In the genomic region with DNA sequence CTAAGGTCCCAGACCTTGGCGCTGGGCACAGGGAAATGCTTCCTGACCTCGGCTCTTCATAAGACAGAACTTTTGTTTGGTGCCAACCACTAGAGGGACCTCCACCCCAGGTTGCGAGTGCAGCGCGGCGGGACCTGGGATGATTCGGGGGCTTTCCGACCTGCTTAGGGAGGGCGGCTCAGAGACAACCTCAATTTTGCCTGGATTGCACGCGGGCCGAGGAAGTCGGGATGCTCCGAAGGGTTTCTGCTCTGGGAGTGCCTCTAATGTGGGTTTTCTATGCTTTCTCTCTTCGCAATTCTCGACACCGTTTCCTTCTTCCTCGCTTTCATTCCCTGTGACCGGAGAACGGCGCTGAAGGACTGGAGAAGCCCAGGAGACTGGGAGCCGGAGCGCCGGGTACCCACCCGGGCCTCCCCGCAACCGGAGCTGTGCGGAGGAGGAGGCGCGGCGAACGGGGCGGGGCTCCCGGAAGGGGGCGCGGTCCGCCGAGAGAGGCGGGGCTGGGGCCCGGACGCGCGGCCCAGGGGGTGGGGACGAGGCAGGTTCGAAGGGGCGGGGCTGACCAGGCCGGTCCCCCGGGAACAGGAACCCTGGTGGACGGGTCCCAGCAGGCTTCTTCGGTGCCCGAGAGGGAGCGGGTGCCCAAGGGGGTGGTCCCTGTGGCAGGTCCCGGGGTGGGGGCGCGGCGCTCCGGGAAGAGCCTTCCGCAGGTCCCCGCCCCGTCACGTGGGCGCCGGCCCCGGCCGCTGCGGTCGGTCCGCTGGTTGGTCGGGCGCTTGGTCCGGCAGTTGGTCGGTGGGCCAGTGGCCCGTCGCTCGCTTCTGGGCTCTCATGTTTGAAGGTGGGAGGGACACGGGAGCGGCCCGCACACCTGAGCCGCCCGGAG, we compare ENCODE assay signal across 1 cellular context.
TF ChIP-seq lines count a peak whose summit lies in the region.

A gene (plus strand): TSS at position 790 of the 889 bp plus-strand sequence. CDS start 35,477 bp downstream, outside the sequence.

TF ChIP-seq in K562, 482 proteins besides CTCF, POLR2A, EP300 and RAD21 (continued from another document and continues in another):
- TF ChIP-seq, protein P1, sequence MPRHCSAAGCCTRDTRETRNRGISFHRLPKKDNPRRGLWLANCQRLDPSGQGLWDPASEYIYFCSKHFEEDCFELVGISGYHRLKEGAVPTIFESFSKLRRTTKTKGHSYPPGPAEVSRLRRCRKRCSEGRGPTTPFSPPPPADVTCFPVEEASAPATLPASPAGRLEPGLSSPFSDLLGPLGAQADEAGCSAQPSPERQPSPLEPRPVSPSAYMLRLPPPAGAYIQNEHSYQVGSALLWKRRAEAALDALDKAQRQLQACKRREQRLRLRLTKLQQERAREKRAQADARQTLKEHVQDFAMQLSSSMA (CRISPR knock-in tag; IDR thresholded peaks at IDR 0.05): 0 out of 2 replicates have a peak, but pooled peaks have one; percentile 27
- TF ChIP-seq HDAC8 (tag; IDR thresholded peaks at IDR 0.05) (no peak), RFX1 (IDR thresholded peaks at IDR 0.05) (no peak), ADNP (tag; IDR thresholded peaks at IDR 0.05) (no peak), NR3C1 (CRISPR knock-in tag; IDR thresholded peaks at IDR 0.05) (no peak), POLR3A (IDR thresholded peaks at IDR 0.05; ENCODE audit: borderline replicate concordance, extremely low read depth, insufficient read depth, insufficient read length) (no peak), KDM1A (IDR thresholded peaks at IDR 0.05) (no peak), SMARCA4 (IDR thresholded peaks at IDR 0.05) (peak; percentile 27; the same call in 1 of the 2 replicates), NELFE (IDR thresholded peaks at IDR 0.05; ENCODE audit: insufficient read depth, insufficient read length) (no peak), CBX2 (IDR thresholded peaks at IDR 0.05; ENCODE audit: insufficient read depth, low read length, poor library complexity, severe bottlenecking) (no peak), ZNF780A (CRISPR knock-in tag; IDR thresholded peaks at IDR 0.05) (no peak)
- TF ChIP-seq, protein P2, sequence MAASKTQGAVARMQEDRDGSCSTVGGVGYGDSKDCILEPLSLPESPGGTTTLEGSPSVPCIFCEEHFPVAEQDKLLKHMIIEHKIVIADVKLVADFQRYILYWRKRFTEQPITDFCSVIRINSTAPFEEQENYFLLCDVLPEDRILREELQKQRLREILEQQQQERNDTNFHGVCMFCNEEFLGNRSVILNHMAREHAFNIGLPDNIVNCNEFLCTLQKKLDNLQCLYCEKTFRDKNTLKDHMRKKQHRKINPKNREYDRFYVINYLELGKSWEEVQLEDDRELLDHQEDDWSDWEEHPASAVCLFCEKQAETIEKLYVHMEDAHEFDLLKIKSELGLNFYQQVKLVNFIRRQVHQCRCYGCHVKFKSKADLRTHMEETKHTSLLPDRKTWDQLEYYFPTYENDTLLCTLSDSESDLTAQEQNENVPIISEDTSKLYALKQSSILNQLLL (CRISPR knock-in tag; IDR thresholded peaks at IDR 0.05; ENCODE audit: borderline replicate concordance): no peak
- TF ChIP-seq, protein P3, sequence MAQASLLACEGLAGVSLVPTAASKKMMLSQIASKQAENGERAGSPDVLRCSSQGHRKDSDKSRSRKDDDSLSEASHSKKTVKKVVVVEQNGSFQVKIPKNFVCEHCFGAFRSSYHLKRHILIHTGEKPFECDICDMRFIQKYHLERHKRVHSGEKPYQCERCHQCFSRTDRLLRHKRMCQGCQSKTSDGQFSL (CRISPR knock-in tag; IDR thresholded peaks at IDR 0.05): no peak
- TF ChIP-seq, protein P3 (tag; IDR thresholded peaks at IDR 0.05): no peak
- TF ChIP-seq, protein P4, sequence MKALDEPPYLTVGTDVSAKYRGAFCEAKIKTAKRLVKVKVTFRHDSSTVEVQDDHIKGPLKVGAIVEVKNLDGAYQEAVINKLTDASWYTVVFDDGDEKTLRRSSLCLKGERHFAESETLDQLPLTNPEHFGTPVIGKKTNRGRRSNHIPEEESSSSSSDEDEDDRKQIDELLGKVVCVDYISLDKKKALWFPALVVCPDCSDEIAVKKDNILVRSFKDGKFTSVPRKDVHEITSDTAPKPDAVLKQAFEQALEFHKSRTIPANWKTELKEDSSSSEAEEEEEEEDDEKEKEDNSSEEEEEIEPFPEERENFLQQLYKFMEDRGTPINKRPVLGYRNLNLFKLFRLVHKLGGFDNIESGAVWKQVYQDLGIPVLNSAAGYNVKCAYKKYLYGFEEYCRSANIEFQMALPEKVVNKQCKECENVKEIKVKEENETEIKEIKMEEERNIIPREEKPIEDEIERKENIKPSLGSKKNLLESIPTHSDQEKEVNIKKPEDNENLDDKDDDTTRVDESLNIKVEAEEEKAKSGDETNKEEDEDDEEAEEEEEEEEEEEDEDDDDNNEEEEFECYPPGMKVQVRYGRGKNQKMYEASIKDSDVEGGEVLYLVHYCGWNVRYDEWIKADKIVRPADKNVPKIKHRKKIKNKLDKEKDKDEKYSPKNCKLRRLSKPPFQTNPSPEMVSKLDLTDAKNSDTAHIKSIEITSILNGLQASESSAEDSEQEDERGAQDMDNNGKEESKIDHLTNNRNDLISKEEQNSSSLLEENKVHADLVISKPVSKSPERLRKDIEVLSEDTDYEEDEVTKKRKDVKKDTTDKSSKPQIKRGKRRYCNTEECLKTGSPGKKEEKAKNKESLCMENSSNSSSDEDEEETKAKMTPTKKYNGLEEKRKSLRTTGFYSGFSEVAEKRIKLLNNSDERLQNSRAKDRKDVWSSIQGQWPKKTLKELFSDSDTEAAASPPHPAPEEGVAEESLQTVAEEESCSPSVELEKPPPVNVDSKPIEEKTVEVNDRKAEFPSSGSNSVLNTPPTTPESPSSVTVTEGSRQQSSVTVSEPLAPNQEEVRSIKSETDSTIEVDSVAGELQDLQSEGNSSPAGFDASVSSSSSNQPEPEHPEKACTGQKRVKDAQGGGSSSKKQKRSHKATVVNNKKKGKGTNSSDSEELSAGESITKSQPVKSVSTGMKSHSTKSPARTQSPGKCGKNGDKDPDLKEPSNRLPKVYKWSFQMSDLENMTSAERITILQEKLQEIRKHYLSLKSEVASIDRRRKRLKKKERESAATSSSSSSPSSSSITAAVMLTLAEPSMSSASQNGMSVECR (CRISPR knock-in tag; IDR thresholded peaks at IDR 0.05): no peak
- TF ChIP-seq, protein P5, sequence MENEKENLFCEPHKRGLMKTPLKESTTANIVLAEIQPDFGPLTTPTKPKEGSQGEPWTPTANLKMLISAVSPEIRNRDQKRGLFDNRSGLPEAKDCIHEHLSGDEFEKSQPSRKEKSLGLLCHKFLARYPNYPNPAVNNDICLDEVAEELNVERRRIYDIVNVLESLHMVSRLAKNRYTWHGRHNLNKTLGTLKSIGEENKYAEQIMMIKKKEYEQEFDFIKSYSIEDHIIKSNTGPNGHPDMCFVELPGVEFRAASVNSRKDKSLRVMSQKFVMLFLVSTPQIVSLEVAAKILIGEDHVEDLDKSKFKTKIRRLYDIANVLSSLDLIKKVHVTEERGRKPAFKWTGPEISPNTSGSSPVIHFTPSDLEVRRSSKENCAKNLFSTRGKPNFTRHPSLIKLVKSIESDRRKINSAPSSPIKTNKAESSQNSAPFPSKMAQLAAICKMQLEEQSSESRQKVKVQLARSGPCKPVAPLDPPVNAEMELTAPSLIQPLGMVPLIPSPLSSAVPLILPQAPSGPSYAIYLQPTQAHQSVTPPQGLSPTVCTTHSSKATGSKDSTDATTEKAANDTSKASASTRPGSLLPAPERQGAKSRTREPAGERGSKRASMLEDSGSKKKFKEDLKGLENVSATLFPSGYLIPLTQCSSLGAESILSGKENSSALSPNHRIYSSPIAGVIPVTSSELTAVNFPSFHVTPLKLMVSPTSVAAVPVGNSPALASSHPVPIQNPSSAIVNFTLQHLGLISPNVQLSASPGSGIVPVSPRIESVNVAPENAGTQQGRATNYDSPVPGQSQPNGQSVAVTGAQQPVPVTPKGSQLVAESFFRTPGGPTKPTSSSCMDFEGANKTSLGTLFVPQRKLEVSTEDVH (IDR thresholded peaks at IDR 0.05; ENCODE audit: low read depth, partially characterized antibody): no peak
- TF ChIP-seq, protein P6, sequence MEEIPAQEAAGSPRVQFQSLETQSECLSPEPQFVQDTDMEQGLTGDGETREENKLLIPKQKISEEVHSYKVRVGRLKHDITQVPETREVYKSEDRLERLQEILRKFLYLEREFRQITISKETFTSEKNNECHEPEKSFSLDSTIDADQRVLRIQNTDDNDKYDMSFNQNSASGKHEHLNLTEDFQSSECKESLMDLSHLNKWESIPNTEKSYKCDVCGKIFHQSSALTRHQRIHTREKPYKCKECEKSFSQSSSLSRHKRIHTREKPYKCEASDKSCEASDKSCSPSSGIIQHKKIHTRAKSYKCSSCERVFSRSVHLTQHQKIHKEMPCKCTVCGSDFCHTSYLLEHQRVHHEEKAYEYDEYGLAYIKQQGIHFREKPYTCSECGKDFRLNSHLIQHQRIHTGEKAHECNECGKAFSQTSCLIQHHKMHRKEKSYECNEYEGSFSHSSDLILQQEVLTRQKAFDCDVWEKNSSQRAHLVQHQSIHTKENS (CRISPR knock-in tag; IDR thresholded peaks at IDR 0.05): no peak
- TF ChIP-seq, protein P7, sequence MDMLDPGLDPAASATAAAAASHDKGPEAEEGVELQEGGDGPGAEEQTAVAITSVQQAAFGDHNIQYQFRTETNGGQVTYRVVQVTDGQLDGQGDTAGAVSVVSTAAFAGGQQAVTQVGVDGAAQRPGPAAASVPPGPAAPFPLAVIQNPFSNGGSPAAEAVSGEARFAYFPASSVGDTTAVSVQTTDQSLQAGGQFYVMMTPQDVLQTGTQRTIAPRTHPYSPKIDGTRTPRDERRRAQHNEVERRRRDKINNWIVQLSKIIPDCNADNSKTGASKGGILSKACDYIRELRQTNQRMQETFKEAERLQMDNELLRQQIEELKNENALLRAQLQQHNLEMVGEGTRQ (CRISPR knock-in tag; IDR thresholded peaks at IDR 0.05): peak; percentile 97
- TF ChIP-seq, protein P8, sequence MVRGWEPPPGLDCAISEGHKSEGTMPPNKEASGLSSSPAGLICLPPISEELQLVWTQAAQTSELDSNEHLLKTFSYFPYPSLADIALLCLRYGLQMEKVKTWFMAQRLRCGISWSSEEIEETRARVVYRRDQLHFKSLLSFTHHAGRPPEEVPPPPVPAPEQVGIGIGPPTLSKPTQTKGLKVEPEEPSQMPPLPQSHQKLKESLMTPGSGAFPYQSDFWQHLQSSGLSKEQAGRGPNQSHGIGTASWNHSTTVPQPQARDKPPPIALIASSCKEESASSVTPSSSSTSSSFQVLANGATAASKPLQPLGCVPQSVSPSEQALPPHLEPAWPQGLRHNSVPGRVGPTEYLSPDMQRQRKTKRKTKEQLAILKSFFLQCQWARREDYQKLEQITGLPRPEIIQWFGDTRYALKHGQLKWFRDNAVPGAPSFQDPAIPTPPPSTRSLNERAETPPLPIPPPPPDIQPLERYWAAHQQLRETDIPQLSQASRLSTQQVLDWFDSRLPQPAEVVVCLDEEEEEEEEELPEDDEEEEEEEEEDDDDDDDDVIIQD (CRISPR knock-in tag; IDR thresholded peaks at IDR 0.05): no peak
- TF ChIP-seq, protein P9, sequence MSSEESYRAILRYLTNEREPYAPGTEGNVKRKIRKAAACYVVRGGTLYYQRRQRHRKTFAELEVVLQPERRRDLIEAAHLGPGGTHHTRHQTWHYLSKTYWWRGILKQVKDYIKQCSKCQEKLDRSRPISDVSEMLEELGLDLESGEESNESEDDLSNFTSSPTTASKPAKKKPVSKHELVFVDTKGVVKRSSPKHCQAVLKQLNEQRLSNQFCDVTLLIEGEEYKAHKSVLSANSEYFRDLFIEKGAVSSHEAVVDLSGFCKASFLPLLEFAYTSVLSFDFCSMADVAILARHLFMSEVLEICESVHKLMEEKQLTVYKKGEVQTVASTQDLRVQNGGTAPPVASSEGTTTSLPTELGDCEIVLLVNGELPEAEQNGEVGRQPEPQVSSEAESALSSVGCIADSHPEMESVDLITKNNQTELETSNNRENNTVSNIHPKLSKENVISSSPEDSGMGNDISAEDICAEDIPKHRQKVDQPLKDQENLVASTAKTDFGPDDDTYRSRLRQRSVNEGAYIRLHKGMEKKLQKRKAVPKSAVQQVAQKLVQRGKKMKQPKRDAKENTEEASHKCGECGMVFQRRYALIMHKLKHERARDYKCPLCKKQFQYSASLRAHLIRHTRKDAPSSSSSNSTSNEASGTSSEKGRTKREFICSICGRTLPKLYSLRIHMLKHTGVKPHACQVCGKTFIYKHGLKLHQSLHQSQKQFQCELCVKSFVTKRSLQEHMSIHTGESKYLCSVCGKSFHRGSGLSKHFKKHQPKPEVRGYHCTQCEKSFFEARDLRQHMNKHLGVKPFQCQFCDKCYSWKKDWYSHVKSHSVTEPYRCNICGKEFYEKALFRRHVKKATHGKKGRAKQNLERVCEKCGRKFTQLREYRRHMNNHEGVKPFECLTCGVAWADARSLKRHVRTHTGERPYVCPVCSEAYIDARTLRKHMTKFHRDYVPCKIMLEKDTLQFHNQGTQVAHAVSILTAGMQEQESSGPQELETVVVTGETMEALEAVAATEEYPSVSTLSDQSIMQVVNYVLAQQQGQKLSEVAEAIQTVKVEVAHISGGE (CRISPR knock-in tag; IDR thresholded peaks at IDR 0.05): no peak
- TF ChIP-seq, protein P10, sequence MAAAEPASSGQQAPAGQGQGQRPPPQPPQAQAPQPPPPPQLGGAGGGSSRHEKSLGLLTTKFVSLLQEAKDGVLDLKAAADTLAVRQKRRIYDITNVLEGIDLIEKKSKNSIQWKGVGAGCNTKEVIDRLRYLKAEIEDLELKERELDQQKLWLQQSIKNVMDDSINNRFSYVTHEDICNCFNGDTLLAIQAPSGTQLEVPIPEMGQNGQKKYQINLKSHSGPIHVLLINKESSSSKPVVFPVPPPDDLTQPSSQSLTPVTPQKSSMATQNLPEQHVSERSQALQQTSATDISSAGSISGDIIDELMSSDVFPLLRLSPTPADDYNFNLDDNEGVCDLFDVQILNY (CRISPR knock-in tag; IDR thresholded peaks at IDR 0.05): no peak
